In genomic region chr16:68194263-68194662, GRCh38 we compare ENCODE assay signal across 1 cellular context.
TF ChIP-seq lines count a peak whose summit lies in the region.

No MANE protein-coding gene starts in this region.

TF ChIP-seq in K562, 482 proteins besides CTCF, POLR2A, EP300 and RAD21:
- TF ChIP-seq NCOA2 (IDR thresholded peaks at IDR 0.05; ENCODE audit: partially characterized antibody in 2 of 2) (no peak), ZNF583 (CRISPR knock-in tag; IDR thresholded peaks at IDR 0.05) (no peak), SRF (CRISPR knock-in tag; IDR thresholded peaks at IDR 0.05) (no peak), ZNF76 (CRISPR knock-in tag; IDR thresholded peaks at IDR 0.05; ENCODE audit: borderline replicate concordance) (no peak), HOXB6 (CRISPR knock-in tag; IDR thresholded peaks at IDR 0.05; ENCODE audit: borderline replicate concordance) (no peak), NR2F6 (CRISPR knock-in tag; IDR thresholded peaks at IDR 0.05) (no peak), ZNF3 (CRISPR knock-in tag; IDR thresholded peaks at IDR 0.05) (no peak), HMG20B (CRISPR knock-in tag; IDR thresholded peaks at IDR 0.05) (no peak), SLC30A9 (CRISPR knock-in tag; IDR thresholded peaks at IDR 0.05) (no peak), ZBED1 (IDR thresholded peaks at IDR 0.05) (no peak), MLX (CRISPR knock-in tag; conservative IDR thresholded peaks at IDR 0.05) (no peak), ZBTB26 (CRISPR knock-in tag; IDR thresholded peaks at IDR 0.05) (no peak), HMG20A (CRISPR knock-in tag; conservative IDR thresholded peaks at IDR 0.05) (no peak), ZNF785 (CRISPR knock-in tag; IDR thresholded peaks at IDR 0.05) (no peak)
- TF ChIP-seq, protein P1, sequence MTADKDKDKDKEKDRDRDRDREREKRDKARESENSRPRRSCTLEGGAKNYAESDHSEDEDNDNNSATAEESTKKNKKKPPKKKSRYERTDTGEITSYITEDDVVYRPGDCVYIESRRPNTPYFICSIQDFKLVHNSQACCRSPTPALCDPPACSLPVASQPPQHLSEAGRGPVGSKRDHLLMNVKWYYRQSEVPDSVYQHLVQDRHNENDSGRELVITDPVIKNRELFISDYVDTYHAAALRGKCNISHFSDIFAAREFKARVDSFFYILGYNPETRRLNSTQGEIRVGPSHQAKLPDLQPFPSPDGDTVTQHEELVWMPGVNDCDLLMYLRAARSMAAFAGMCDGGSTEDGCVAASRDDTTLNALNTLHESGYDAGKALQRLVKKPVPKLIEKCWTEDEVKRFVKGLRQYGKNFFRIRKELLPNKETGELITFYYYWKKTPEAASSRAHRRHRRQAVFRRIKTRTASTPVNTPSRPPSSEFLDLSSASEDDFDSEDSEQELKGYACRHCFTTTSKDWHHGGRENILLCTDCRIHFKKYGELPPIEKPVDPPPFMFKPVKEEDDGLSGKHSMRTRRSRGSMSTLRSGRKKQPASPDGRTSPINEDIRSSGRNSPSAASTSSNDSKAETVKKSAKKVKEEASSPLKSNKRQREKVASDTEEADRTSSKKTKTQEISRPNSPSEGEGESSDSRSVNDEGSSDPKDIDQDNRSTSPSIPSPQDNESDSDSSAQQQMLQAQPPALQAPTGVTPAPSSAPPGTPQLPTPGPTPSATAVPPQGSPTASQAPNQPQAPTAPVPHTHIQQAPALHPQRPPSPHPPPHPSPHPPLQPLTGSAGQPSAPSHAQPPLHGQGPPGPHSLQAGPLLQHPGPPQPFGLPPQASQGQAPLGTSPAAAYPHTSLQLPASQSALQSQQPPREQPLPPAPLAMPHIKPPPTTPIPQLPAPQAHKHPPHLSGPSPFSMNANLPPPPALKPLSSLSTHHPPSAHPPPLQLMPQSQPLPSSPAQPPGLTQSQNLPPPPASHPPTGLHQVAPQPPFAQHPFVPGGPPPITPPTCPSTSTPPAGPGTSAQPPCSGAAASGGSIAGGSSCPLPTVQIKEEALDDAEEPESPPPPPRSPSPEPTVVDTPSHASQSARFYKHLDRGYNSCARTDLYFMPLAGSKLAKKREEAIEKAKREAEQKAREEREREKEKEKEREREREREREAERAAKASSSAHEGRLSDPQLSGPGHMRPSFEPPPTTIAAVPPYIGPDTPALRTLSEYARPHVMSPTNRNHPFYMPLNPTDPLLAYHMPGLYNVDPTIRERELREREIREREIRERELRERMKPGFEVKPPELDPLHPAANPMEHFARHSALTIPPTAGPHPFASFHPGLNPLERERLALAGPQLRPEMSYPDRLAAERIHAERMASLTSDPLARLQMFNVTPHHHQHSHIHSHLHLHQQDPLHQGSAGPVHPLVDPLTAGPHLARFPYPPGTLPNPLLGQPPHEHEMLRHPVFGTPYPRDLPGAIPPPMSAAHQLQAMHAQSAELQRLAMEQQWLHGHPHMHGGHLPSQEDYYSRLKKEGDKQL (CRISPR knock-in tag; IDR thresholded peaks at IDR 0.05; ENCODE audit: borderline replicate concordance) = no peak
